Comparison of ENCODE assay signal across 1 cellular context in genomic region chr6:34526992-34527728, GRCh38.
TF ChIP-seq lines count a peak whose summit lies in the region.

No MANE protein-coding gene starts in this region.

TF ChIP-seq in GM12878, 131 proteins besides CTCF, POLR2A, EP300 and RAD21 (continued from another document):
- TF ChIP-seq SMC3 (IDR thresholded peaks at IDR 0.05; ENCODE audit: borderline replicate concordance, low read length): peak; percentile 64
- peak; percentile 63 for TF ChIP-seq MLLT1 (IDR thresholded peaks at IDR 0.05)
- peak; percentile 61; the same call in 1 of the 2 replicates for TF ChIP-seq SMARCA5 (IDR thresholded peaks at IDR 0.05)
- TF ChIP-seq YY1 (IDR thresholded peaks at IDR 0.05; ENCODE audit: low read depth, low read length): 0 out of 2 replicates have a peak, but pooled peaks have one; percentile 45
- TF ChIP-seq NBN (IDR thresholded peaks at IDR 0.05): 0 out of 2 replicates have a peak, but pooled peaks have one; percentile 60
- no peak for TF ChIP-seq CBX3 (IDR thresholded peaks at IDR 0.05; ENCODE audit: borderline replicate concordance, low read depth)
- peak; percentile 42; the same call in 1 of the 2 replicates for TF ChIP-seq IKZF1 (conservative IDR thresholded peaks at IDR 0.05)
- no peak for TF ChIP-seq DPF2 (IDR thresholded peaks at IDR 0.05)
- no peak for TF ChIP-seq RELB (IDR thresholded peaks at IDR 0.05; ENCODE audit: low read depth)
- no peak for TF ChIP-seq CBX5 (IDR thresholded peaks at IDR 0.05; ENCODE audit: low read depth)
- no peak for TF ChIP-seq MXI1 (IDR thresholded peaks at IDR 0.05; ENCODE audit: low read depth, low read length)
- TF ChIP-seq SUPT20H (IDR thresholded peaks at IDR 0.05; ENCODE audit: borderline replicate concordance, control insufficient read depth, low read depth, low read length): no peak
- TF ChIP-seq ESRRA (IDR thresholded peaks at IDR 0.05; ENCODE audit: low read length): no peak
- 0 out of 2 replicates have a peak, but pooled peaks have one; percentile 47 for TF ChIP-seq TCF3 (IDR thresholded peaks at IDR 0.05; ENCODE audit: borderline replicate concordance, insufficient read depth, low read depth, low read length)
- no peak for TF ChIP-seq WRNIP1 (IDR thresholded peaks at IDR 0.05; ENCODE audit: borderline replicate concordance, low read depth, low read length)
- 0 out of 2 replicates have a peak, but pooled peaks have one; percentile 45 for TF ChIP-seq LARP7 (IDR thresholded peaks at IDR 0.05)
- 0 out of 2 replicates have a peak, but pooled peaks have one; percentile 39 for TF ChIP-seq NR2F1 (conservative IDR thresholded peaks at IDR 0.05)
- no peak for TF ChIP-seq CUX1 (IDR thresholded peaks at IDR 0.05; ENCODE audit: insufficient replicate concordance, low read depth, low read length)
- no peak for TF ChIP-seq MYB (IDR thresholded peaks at IDR 0.05; ENCODE audit: borderline replicate concordance, low read depth, low read length)
- TF ChIP-seq USF2 (IDR thresholded peaks at IDR 0.05; ENCODE audit: borderline replicate concordance, low read depth, low read length): no peak
- peak; percentile 58; the same call in 1 of the 3 replicates for TF ChIP-seq POU2F2 (IDR thresholded peaks at IDR 0.05; ENCODE audit: borderline replicate concordance, low read depth, low read length)
- no peak for TF ChIP-seq TARDBP (IDR thresholded peaks at IDR 0.05; ENCODE audit: borderline replicate concordance)
- peak; percentile 47; the same call in 1 of the 2 replicates for TF ChIP-seq ZSCAN29 (IDR thresholded peaks at IDR 0.05)
- TF ChIP-seq RB1 (IDR thresholded peaks at IDR 0.05; ENCODE audit: borderline replicate concordance): peak; percentile 76; the same call in 1 of the 2 replicates
